In genomic region chr6:138250053-138250452, GRCh38 we compare ENCODE assay signal across 33 cellular contexts. TPM values are rescaled to one million over a fixed set of nuclear protein-coding genes. Genes with fewer than 3 reads are reported as not detected.
A peak's percentile ranks its signal among the peaks of the same experiment; 100 is the strongest.
DNase-seq lines count a peak whose midpoint lies in the region; ATAC-seq, FAIRE-seq and TF ChIP-seq lines count a peak whose summit lies in the region.
"Had no signal": no experiment of that assay in that cellular context is flagged by ENCODE, and none has a peak within 500 bp of the region (broad histone marks: within the 10 kb centered on the region; RNA-seq: fewer than 3 reads in every experiment).

No MANE protein-coding gene starts in this region.

- peaks cover 1% of the 10 kb centered on the region for H3K9me3 Mint-ChIP-seq in glutamatergic neuron (ENCODE audit: unreplicated experiment)
- H3K9me3 Mint-ChIP-seq: activated naive CD4-positive, alpha-beta T cell treated with anti-CD3 and anti-CD28 coated beads for 36 hours; CD8-positive, alpha-beta T cell; natural killer cell treated with Interleukin-12 subunit alpha and Interleukin-12 subunit beta and Interleukin-15 and Interleukin-18, amount 100 ng/mL, for 72 hours had no signal

- H3K27me3 ChIP-seq in mucosa of stomach (ENCODE audit: control insufficient read depth, insufficient read depth, low read length) (no peaks in the 10 kb centered on the region), thoracic aorta (replicated peaks; ENCODE audit: insufficient read depth) (no peaks in the 10 kb centered on the region)
- H3K27me3 ChIP-seq: suprapubic skin had no signal

- H3K4me1 Mint-ChIP-seq in glutamatergic neuron (ENCODE audit: low read depth, unreplicated experiment) = no peaks in the 10 kb centered on the region

- ATAC-seq in thoracic aorta (ENCODE audit: insufficient number of reproducible peaks, low FRiP score, low read depth) = no peak
- ATAC-seq in HG03342 (IDR thresholded peaks at IDR 0.05; ENCODE audit: unreplicated experiment) = no peak
- ATAC-seq: activated CD8-positive, alpha-beta T cell treated with anti-CD3 and anti-CD28 coated beads, Interleukin-2, amount 10 ng/mL, durations not matched to agents 7 days and 5 days; CD8-positive, alpha-beta T cell; natural killer cell treated with Interleukin-12 subunit alpha and Interleukin-12 subunit beta and Interleukin-15 and Interleukin-18, amount 100 ng/mL, for 72 hours; SK-N-SH treated with all-trans-retinoic acid at 6 μM for 48 hours had no signal

- no peak for TF ChIP-seq CTCF in thoracic aorta (IDR thresholded peaks at IDR 0.05)
- TF ChIP-seq CTCF in glutamatergic neuron (IDR thresholded peaks at IDR 0.05; ENCODE audit: partially characterized antibody, unreplicated experiment) = no peak

- no peak overlapping the region for H3K4me3 ChIP-seq in mucosa of stomach (ENCODE audit: low read length)
- H3K4me3 ChIP-seq in thoracic aorta = no peak overlapping the region
- H3K4me3 ChIP-seq: HAP-1, PC-9 had no signal

- peaks cover 2% of the 10 kb centered on the region for H3K27me3 Mint-ChIP-seq in glutamatergic neuron (ENCODE audit: unreplicated experiment)

- no peaks in the 10 kb centered on the region for H3K36me3 Mint-ChIP-seq in glutamatergic neuron (ENCODE audit: unreplicated experiment)
- H3K36me3 Mint-ChIP-seq: CD8-positive, alpha-beta T cell; natural killer cell treated with Interleukin-12 subunit alpha and Interleukin-12 subunit beta and Interleukin-15 and Interleukin-18, amount 100 ng/mL, for 72 hours had no signal

- H3K27ac ChIP-seq in cingulate gyrus (ENCODE audit: low read depth, low read length) = peak overlapping the region; percentile 40
- peak overlapping the region; percentile 47 to 64 for H3K27ac ChIP-seq in thoracic aorta
- H3K27ac ChIP-seq: KMS-11, PC-9 had no signal

- H3K4me1 ChIP-seq in mucosa of stomach (ENCODE audit: control insufficient read depth, insufficient read depth, low read length) (peaks cover 6% of the 10 kb centered on the region), thoracic aorta (ENCODE audit: control insufficient read depth in 1 of 2, low read depth in 2 of 2) (peaks cover 0 to 8% of the 10 kb centered on the region in 2 donors)
- H3K4me1 ChIP-seq: BE2C, HAP-1 had no signal

- H3K27ac Mint-ChIP-seq in glutamatergic neuron (ENCODE audit: unreplicated experiment) = no peak overlapping the region
- H3K27ac Mint-ChIP-seq: activated CD8-positive, alpha-beta T cell treated with anti-CD3 and anti-CD28 coated beads, Interleukin-2, amount 10 ng/mL, durations not matched to agents 7 days and 5 days; activated naive CD4-positive, alpha-beta T cell treated with anti-CD3 and anti-CD28 coated beads for 36 hours; CD8-positive, alpha-beta T cell; natural killer cell treated with Interleukin-12 subunit alpha and Interleukin-12 subunit beta and Interleukin-15 and Interleukin-18, amount 100 ng/mL, for 72 hours had no signal

- no peaks in the 10 kb centered on the region for H3K9me3 ChIP-seq in mucosa of stomach (ENCODE audit: control insufficient read depth, low read length)
- H3K9me3 ChIP-seq in thoracic aorta = no peaks in the 10 kb centered on the region
- H3K9me3 ChIP-seq: BE2C, HAP-1, suprapubic skin had no signal

- FAIRE-seq in RCC 7860 (lab: Jason Lieb, UNC) = no peak
- FAIRE-seq: kidney, small intestine had no signal

- H3K4me3 Mint-ChIP-seq in glutamatergic neuron (ENCODE audit: unreplicated experiment) = no peak overlapping the region
- H3K4me3 Mint-ChIP-seq: activated CD8-positive, alpha-beta T cell treated with anti-CD3 and anti-CD28 coated beads, Interleukin-2, amount 10 ng/mL, durations not matched to agents 7 days and 5 days; activated naive CD4-positive, alpha-beta T cell treated with anti-CD3 and anti-CD28 coated beads for 36 hours; CD8-positive, alpha-beta T cell; natural killer cell treated with Interleukin-12 subunit alpha and Interleukin-12 subunit beta and Interleukin-15 and Interleukin-18, amount 100 ng/mL, for 72 hours had no signal

- H3K9ac ChIP-seq in mucosa of stomach (ENCODE audit: low read length) = peak overlapping the region; percentile 37
- H3K9ac ChIP-seq: KMS-11 had no signal

- H3K36me3 ChIP-seq in mucosa of stomach (ENCODE audit: control insufficient read depth, insufficient read depth, low read length) (peaks cover 4% of the 10 kb centered on the region), thoracic aorta (no peaks in the 10 kb centered on the region)
- H3K36me3 ChIP-seq: BE2C, HAP-1, suprapubic skin had no signal

- DNase-seq in NCI-H226 (peak; percentile 19), thoracic aorta (ENCODE audit: low spot score) (no peak), RCC 7860 (ENCODE audit: low spot score) (no peak), globus pallidus (ENCODE audit: low spot score) (no peak), glutamatergic neuron (no peak)
- DNase-seq: activated CD4-positive, alpha-beta T cell treated with anti-CD3 and anti-CD28 coated beads for 4 hours; activated CD8-positive, alpha-beta T cell treated with anti-CD3 and anti-CD28 coated beads, Interleukin-2, amount 10 ng/mL, durations not matched to agents 7 days and 5 days; activated naive CD4-positive, alpha-beta T cell treated with anti-CD3 and anti-CD28 coated beads for 36 hours; BE2C; CD8-positive, alpha-beta T cell; effector CD8-positive, alpha-beta T cell; EL; kidney; left ventricle myocardium superior; MM.1S; NCI-H1105 treated with DMSO at 0.1 percent for 48 hours; NCI-H1930; NCI-H526; PC-9; small intestine; stimulated activated naive CD4-positive, alpha-beta T cell; T-helper 2 cell had no signal

RNA-seq across cellular contexts. Expression of gene PBOV1, which starts 31.8 kb away (rescaled TPM):
- not detected for total RNA-seq in thoracic aorta
- not detected for total RNA-seq in glutamatergic neuron (ENCODE audit: unreplicated experiment)
- total RNA-seq: activated CD8-positive, alpha-beta T cell treated with anti-CD3 and anti-CD28 coated beads, Interleukin-2, amount 10 ng/mL, durations not matched to agents 7 days and 5 days; activated naive CD4-positive, alpha-beta T cell treated with anti-CD3 and anti-CD28 coated beads for 36 hours; CD8-positive, alpha-beta T cell; kidney; left ventricle myocardium superior; mononuclear cell; natural killer cell treated with Interleukin-12 subunit alpha and Interleukin-12 subunit beta and Interleukin-15 and Interleukin-18, amount 100 ng/mL, for 72 hours; osteoblast; PC-9; Right ventricle myocardium inferior; suprapubic skin had no signal
